8 cellular contexts compared by ENCODE assay signal in the genomic region with DNA sequence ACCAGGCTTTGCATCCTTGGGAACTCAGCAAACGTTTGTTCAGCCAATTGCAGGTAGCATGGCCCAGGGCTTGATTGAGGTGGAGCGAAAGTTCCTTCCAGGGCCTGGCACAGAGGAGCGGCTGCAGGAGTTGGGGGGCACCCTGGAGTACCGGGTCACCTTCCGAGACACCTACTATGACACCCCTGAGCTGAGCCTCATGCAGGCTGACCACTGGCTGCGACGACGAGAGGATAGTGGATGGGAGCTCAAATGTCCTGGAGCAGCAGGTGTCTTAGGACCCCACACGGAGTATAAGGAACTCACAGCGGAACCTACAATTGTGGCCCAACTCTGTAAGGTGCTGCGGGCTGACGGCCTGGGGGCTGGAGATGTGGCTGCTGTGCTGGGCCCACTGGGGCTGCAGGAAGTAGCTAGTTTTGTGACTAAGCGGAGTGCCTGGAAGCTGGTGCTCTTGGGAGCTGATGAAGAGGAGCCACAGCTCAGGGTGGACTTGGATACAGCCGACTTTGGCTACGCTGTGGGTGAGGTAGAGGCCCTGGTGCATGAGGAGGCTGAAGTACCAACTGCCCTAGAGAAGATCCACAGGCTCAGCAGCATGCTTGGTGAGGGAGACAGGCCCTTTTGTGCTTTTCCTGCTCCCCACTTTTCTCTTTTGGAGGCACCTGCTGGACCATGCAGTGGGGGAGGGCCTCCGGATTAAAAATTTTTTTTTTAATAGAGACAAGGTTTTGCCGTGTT. TPM values are rescaled to one million over a fixed set of nuclear protein-coding genes. Genes with fewer than 3 reads are reported as not detected.
DNase-seq lines count a peak whose midpoint lies in the region; ATAC-seq and TF ChIP-seq lines count a peak whose summit lies in the region.

No MANE protein-coding gene starts in this region.

- no peaks in the 10 kb centered on the region for H3K27me3 Mint-ChIP-seq in endodermal cell (ENCODE audit: insufficient read depth)

- H3K4me1 ChIP-seq in NT2/D1 (ENCODE audit: insufficient read depth, insufficient read length) (peaks cover 6% of the 10 kb centered on the region), endodermal cell (ENCODE audit: control insufficient read depth, insufficient read depth, low read length) (no peaks in the 10 kb centered on the region), ovary (ENCODE audit: insufficient read depth) (peaks cover 6% of the 10 kb centered on the region)

- H3K27me3 ChIP-seq in NT2/D1 (ENCODE audit: insufficient read depth, insufficient read length): no peaks in the 10 kb centered on the region
- no peaks in the 10 kb centered on the region for H3K27me3 ChIP-seq in endodermal cell (ENCODE audit: control insufficient read depth, insufficient read depth, low read length, poor library complexity, severe bottlenecking)
- no peaks in the 10 kb centered on the region for H3K27me3 ChIP-seq in ovary

- H3K27ac ChIP-seq in endodermal cell (ENCODE audit: low read depth, low read length) (no peak overlapping the region), ovary (peak overlapping the region; percentile 82 to 89)

- H3K9ac ChIP-seq in NT2/D1 (ENCODE audit: insufficient read length, low read depth) (peak overlapping the region; percentile 88), endodermal cell (ENCODE audit: extremely low read depth, low read length, poor library complexity, severe bottlenecking) (peak overlapping the region; percentile 73)

- H3K9me3 ChIP-seq in NT2/D1 (ENCODE audit: insufficient read depth, low read length) (no peaks in the 10 kb centered on the region), endodermal cell (ENCODE audit: control insufficient read depth, low read length) (no peaks in the 10 kb centered on the region), ovary (no peaks in the 10 kb centered on the region)

- H3K4me1 Mint-ChIP-seq in endodermal cell: peaks cover 15% of the 10 kb centered on the region

- 69 to 74% methylated on average over 16 to 17 of the region's 17 CpGs for whole genome bisulfite sequencing in endodermal cell (ENCODE audit: insufficient coverage in 1 of 2, insufficient read length in 1 of 2), 2 experiments
- WGBS in ovary, 3 donors: 28 to 45% (median 34%) methylated on average over 15 to 17 of the region's 17 CpGs

- peaks cover 45% of the 10 kb centered on the region for H3K36me3 ChIP-seq in NT2/D1 (ENCODE audit: insufficient read depth, insufficient read length, low read length)
- H3K36me3 ChIP-seq in endodermal cell (ENCODE audit: control insufficient read depth, insufficient read depth, low read length): peaks cover 43% of the 10 kb centered on the region
- no peaks in the 10 kb centered on the region for H3K36me3 ChIP-seq in ovary

- DNase-seq in NT2/D1 (ENCODE audit: low read depth, low spot score) (no peak), endodermal cell (no peak), ovary (no peak), DMS153 (lab: John Stamatoyannopoulos, UW) (no peak), OCI-M1 (lab: John Stamatoyannopoulos, UW) (no peak)

- no peak for TF ChIP-seq EP300 in ovary (IDR thresholded peaks at IDR 0.05)

- ATAC-seq in GM21390 (IDR thresholded peaks at IDR 0.05; ENCODE audit: unreplicated experiment): no peak
- ATAC-seq in GM18505 (IDR thresholded peaks at IDR 0.05; ENCODE audit: unreplicated experiment): no peak

- no peaks in the 10 kb centered on the region for H3K9me3 Mint-ChIP-seq in endodermal cell

- H3K4me3 ChIP-seq in GM08714 (ENCODE audit: low read length) (peak overlapping the region; percentile 79), NT2/D1 (ENCODE audit: insufficient read length, low read depth) (peak overlapping the region; percentile 82), endodermal cell (ENCODE audit: low read length) (peak overlapping the region; percentile 94), ovary (peak overlapping the region; percentile 72)

- intact Hi-C loops in ovary (cut with DNase I): loop anchor here in 1 of 4 donors (10.0 kb wide), 1 partner anchor 232 kb away; the partner anchor contains the start of gene PABPN1

- no peak for TF ChIP-seq CTCF in endodermal cell (conservative IDR thresholded peaks at IDR 0.05)
- no peak for TF ChIP-seq CTCF in ovary (IDR thresholded peaks at IDR 0.05)

- peaks cover 26% of the 10 kb centered on the region for H3K36me3 Mint-ChIP-seq in endodermal cell (ENCODE audit: low read depth)

- TF ChIP-seq POLR2A in ovary (IDR thresholded peaks at IDR 0.05) (no peak), GM18505 (IDR thresholded peaks at IDR 0.05; ENCODE audit: borderline replicate concordance, extremely low read depth, insufficient read depth, insufficient read length) (no peak)

- H3K4me3 Mint-ChIP-seq in endodermal cell: peak overlapping the region; percentile 81

- H3K27ac Mint-ChIP-seq in endodermal cell: peak overlapping the region; percentile 39

RNA-seq across cellular contexts. Expression of gene THTPA, which starts 0.8 kb away (rescaled TPM):
- 10 to 100 TPM; 13.0 to 17.0 TPM for total RNA-seq in endodermal cell
- 17.3 TPM for polyA plus RNA-seq in endodermal cell (2013, experiment 1 of 2)
- 15.7 TPM for polyA plus RNA-seq in endodermal cell (2013, experiment 2 of 2)
- total RNA-seq in ovary: 10 to 100 TPM; 14.6 to 22.3 (median 19.6) TPM
- polyA plus RNA-seq in ovary: 10 to 100 TPM; 11.5 to 11.9 TPM

RNA-seq across cellular contexts. Expression of gene ZFHX2, which starts 5.3 kb away (rescaled TPM):
- 10 to 100 TPM; 12.8 to 15.4 TPM for total RNA-seq in endodermal cell
- polyA plus RNA-seq in endodermal cell (2013, experiment 1 of 2): 15.2 TPM
- polyA plus RNA-seq in endodermal cell (2013, experiment 2 of 2): 13.2 TPM
- 1 to 10 TPM in 5 of 7 donors, under 1 TPM in 2; 0.48 to 2.3 (median 2.0) TPM for total RNA-seq in ovary
- polyA plus RNA-seq in ovary: under 1 TPM; 0.34 to 0.63 TPM

RNA-seq across cellular contexts. Expression of gene AP1G2, which starts 10.7 kb away (rescaled TPM):
- 100 to 1,000 TPM; 203 to 209 TPM for total RNA-seq in endodermal cell
- polyA plus RNA-seq in endodermal cell (2013, experiment 1 of 2): 85.8 TPM
- polyA plus RNA-seq in endodermal cell (2013, experiment 2 of 2): 69.8 TPM
- total RNA-seq in ovary: 100 to 1,000 TPM in 3 of 7 donors, 10 to 100 TPM in 4; 76.3 to 129 (median 92.8) TPM
- 10 to 100 TPM; 32.0 to 80.4 TPM for polyA plus RNA-seq in ovary

RNA-seq across cellular contexts. Expression of gene JPH4, which starts 21.7 kb away (rescaled TPM):
- under 1 TPM; 0.18 to 0.91 TPM for total RNA-seq in endodermal cell
- 13.1 TPM for polyA plus RNA-seq in endodermal cell (2013, experiment 1 of 2)
- 12.8 TPM for polyA plus RNA-seq in endodermal cell (2013, experiment 2 of 2)
- 10 to 100 TPM in 4 of 7 donors, 1 to 10 TPM in 3; 7.4 to 43.5 (median 10.1) TPM for total RNA-seq in ovary
- polyA plus RNA-seq in ovary: 10 to 100 TPM; 19.9 to 22.1 TPM

Comparison
In these comparisons a context has a peak if more than half of its experiments do, and no peak if none do; other contexts are left out.
1. RNA of gene ZFHX2, which starts 5.3 kb away (total RNA-seq): 12.8 to 15.4 TPM in endodermal cell; 0.48 to 2.3 TPM in ovary; every median in the first group is over 4 times any median in the second.
2. Peak in every context shown above with its lines, with median percentiles within 50 percentile points of each other: H3K4me3 ChIP-seq.